10 cellular contexts compared by ENCODE assay signal in genomic region chr15:89577776-89578115, GRCh38. TPM values are rescaled to one million over a fixed set of nuclear protein-coding genes. Genes with fewer than 3 reads are reported as not detected.
A peak's percentile ranks its signal among the peaks of the same experiment; 100 is the strongest.
DNase-seq lines count a peak whose midpoint lies in the region; ATAC-seq and TF ChIP-seq lines count a peak whose summit lies in the region.
"Had no signal": no experiment of that assay in that cellular context is flagged by ENCODE, and none has a peak within 500 bp of the region (broad histone marks: within the 10 kb centered on the region; RNA-seq: fewer than 3 reads in every experiment).

No MANE protein-coding gene starts in this region.

- TF ChIP-seq CTCF in glutamatergic neuron (IDR thresholded peaks at IDR 0.05; ENCODE audit: partially characterized antibody, unreplicated experiment), result no peak
- TF ChIP-seq CTCF in tibial nerve (IDR thresholded peaks at IDR 0.05), result no peak

- peaks cover 7% of the 10 kb centered on the region for H3K27me3 Mint-ChIP-seq in stimulated activated naive CD8-positive, alpha-beta T cell treated with anti-CD3 and anti-CD28 coated beads, Interleukin-15, Interleukin-2, amounts not matched to agents 100 ng/mL and 50 ng/mL, for 24 hours
- peaks cover 2% of the 10 kb centered on the region for H3K27me3 Mint-ChIP-seq in glutamatergic neuron (ENCODE audit: unreplicated experiment)

- no peak for ATAC-seq in stimulated activated naive CD8-positive, alpha-beta T cell treated with anti-CD3 and anti-CD28 coated beads, Interleukin-15, Interleukin-2, amounts not matched to agents 100 U/mL and 50 U/mL, for 24 hours
- ATAC-seq: CD8-positive, alpha-beta T cell; left lung had no signal

- H3K27me3 ChIP-seq in SJCRH30 (no peaks in the 10 kb centered on the region), tibial nerve (no peaks in the 10 kb centered on the region)
- H3K27me3 ChIP-seq: left lung had no signal

- no peak for TF ChIP-seq POLR2A in tibial nerve (IDR thresholded peaks at IDR 0.05)

- H3K4me3 Mint-ChIP-seq in stimulated activated naive CD8-positive, alpha-beta T cell treated with anti-CD3 and anti-CD28 coated beads, Interleukin-15, Interleukin-2, amounts not matched to agents 100 ng/mL and 50 ng/mL, for 24 hours, result peak overlapping the region; percentile 86
- peak overlapping the region; percentile 30 for H3K4me3 Mint-ChIP-seq in glutamatergic neuron (ENCODE audit: unreplicated experiment)
- H3K4me3 Mint-ChIP-seq: CD8-positive, alpha-beta T cell had no signal

- no peaks in the 10 kb centered on the region for H3K9me3 ChIP-seq in SJCRH30 (replicated peaks)
- H3K9me3 ChIP-seq in tibial nerve, result no peaks in the 10 kb centered on the region
- H3K9me3 ChIP-seq: left lung had no signal

- no peaks in the 10 kb centered on the region for H3K9me3 Mint-ChIP-seq in stimulated activated naive CD8-positive, alpha-beta T cell treated with anti-CD3 and anti-CD28 coated beads, Interleukin-15, Interleukin-2, amounts not matched to agents 100 ng/mL and 50 ng/mL, for 24 hours
- H3K9me3 Mint-ChIP-seq in glutamatergic neuron (ENCODE audit: unreplicated experiment), result peaks cover 8% of the 10 kb centered on the region
- H3K9me3 Mint-ChIP-seq: CD8-positive, alpha-beta T cell had no signal

- peaks cover 29% of the 10 kb centered on the region for H3K4me1 Mint-ChIP-seq in stimulated activated naive CD8-positive, alpha-beta T cell treated with anti-CD3 and anti-CD28 coated beads, Interleukin-15, Interleukin-2, amounts not matched to agents 100 ng/mL and 50 ng/mL, for 24 hours (ENCODE audit: low read depth)
- no peaks in the 10 kb centered on the region for H3K4me1 Mint-ChIP-seq in glutamatergic neuron (ENCODE audit: low read depth, unreplicated experiment)

- no peak overlapping the region for H3K27ac Mint-ChIP-seq in stimulated activated naive CD8-positive, alpha-beta T cell treated with anti-CD3 and anti-CD28 coated beads, Interleukin-15, Interleukin-2, amounts not matched to agents 100 ng/mL and 50 ng/mL, for 24 hours
- no peak overlapping the region for H3K27ac Mint-ChIP-seq in glutamatergic neuron (ENCODE audit: unreplicated experiment)
- H3K27ac Mint-ChIP-seq: CD8-positive, alpha-beta T cell had no signal

- H3K4me3 ChIP-seq in SJCRH30 (peak overlapping the region; percentile 20), tibial nerve (no peak overlapping the region)
- H3K4me3 ChIP-seq: left lung had no signal

- H3K4me1 ChIP-seq in SJCRH30 (0 out of 2 replicates have a peak, but pooled peaks cover 6% of the 10 kb centered on the region), tibial nerve (peaks cover 0 to 11% (median 3%) of the 10 kb centered on the region in 4 donors)

- H3K27ac ChIP-seq in SJCRH30 (no peak overlapping the region), tibial nerve (no peak overlapping the region), caudate nucleus (ENCODE audit: low read depth, low read length) (no peak overlapping the region)
- H3K27ac ChIP-seq: left lung had no signal

- H3K36me3 ChIP-seq in SJCRH30 (peaks cover 37% of the 10 kb centered on the region), tibial nerve (no peaks in the 10 kb centered on the region)
- H3K36me3 ChIP-seq: left lung had no signal

- H3K36me3 Mint-ChIP-seq in stimulated activated naive CD8-positive, alpha-beta T cell treated with anti-CD3 and anti-CD28 coated beads, Interleukin-15, Interleukin-2, amounts not matched to agents 100 ng/mL and 50 ng/mL, for 24 hours (ENCODE audit: low read depth), result peaks cover 53% of the 10 kb centered on the region
- no peaks in the 10 kb centered on the region for H3K36me3 Mint-ChIP-seq in glutamatergic neuron (ENCODE audit: unreplicated experiment)

- no peak for TF ChIP-seq EP300 in tibial nerve (IDR thresholded peaks at IDR 0.05)

- DNase-seq in stimulated activated naive CD8-positive, alpha-beta T cell treated with anti-CD3 and anti-CD28 coated beads, Interleukin-15, Interleukin-2, amounts not matched to agents 100 U/mL and 50 U/mL, for 24 hours, result no peak
- DNase-seq in SJCRH30, result no peak
- DNase-seq in glutamatergic neuron, result no peak
- DNase-seq in tibial nerve (ENCODE audit: low spot score in 2 of 2), result no peak
- DNase-seq in caudate nucleus (lab: John Stamatoyannopoulos, UW), result no peak
- no peak for DNase-seq in NCI-H2196 (lab: John Stamatoyannopoulos, UW; ENCODE audit: unreplicated experiment)
- DNase-seq in DMS53 (lab: John Stamatoyannopoulos, UW), result no peak
- DNase-seq: CD8-positive, alpha-beta T cell; left lung had no signal

- 70 to 79% methylated on average over 3 of the region's 3 CpGs for WGBS in tibial nerve, 2 donors

RNA-seq across cellular contexts. Expression of gene TICRR, which starts 2.5 kb away (rescaled TPM):
- total RNA-seq in SJCRH30 (2014; rRNA removed; shearing (Covaris generic)), result 24.9 and 27.2 TPM in 2 replicates
- total RNA-seq in glutamatergic neuron (ENCODE audit: unreplicated experiment), result 2.7 TPM
- under 1 TPM in 1 of 4 donors, not detected in 3; 0.60 TPM for total RNA-seq in tibial nerve
